Comparison of ENCODE assay signal across 8 cellular contexts in genomic region chr11:17760102-17761029, GRCh38. TPM values are rescaled to one million over a fixed set of nuclear protein-coding genes. Genes with fewer than 3 reads are reported as not detected.
DNase-seq lines count a peak whose midpoint lies in the region; ATAC-seq and TF ChIP-seq lines count a peak whose summit lies in the region.

No MANE protein-coding gene starts in this region.

- in situ Hi-C loops in transverse colon (cut with MboI; ENCODE audit: low pct_ligation_motif_present in 1 of 4, low pct_unique_long_range_greater_than_20kb in 1 of 4, low sequenced_read_pairs in 3 of 4): no loop called here

- H3K4me1 Mint-ChIP-seq in CD8-positive, alpha-beta memory T cell: no peaks in the 10 kb centered on the region

- WGBS in adrenal gland, 4 donors: 54 to 68% (median 60%) methylated on average over 15 to 23 of the region's 23 CpGs
- WGBS in iPS DF 6.9 (ENCODE audit: insufficient coverage, insufficient read length): no CpG with 5 or more reads among the region's 23 CpGs
- 39 to 59% methylated on average over 5 to 23 of the region's 23 CpGs for WGBS in transverse colon (ENCODE audit: low coverage in 1 of 2), 2 donors

- H3K4me3 ChIP-seq in adrenal gland: no peak overlapping the region
- H3K4me3 ChIP-seq in iPS DF 6.9 (ENCODE audit: low read length): no peak overlapping the region
- H3K4me3 ChIP-seq in transverse colon: no peak overlapping the region
- no peak overlapping the region for H3K4me3 ChIP-seq in CD8-positive, alpha-beta memory T cell (ENCODE audit: low read length)

- peak overlapping the region in 1 of 8 donors; percentile 32 for H3K27ac Mint-ChIP-seq in CD8-positive, alpha-beta memory T cell

- peaks cover 3 to 7% of the 10 kb centered on the region in 2 donors for H3K27me3 Mint-ChIP-seq in CD8-positive, alpha-beta memory T cell

- TF ChIP-seq EP300 in transverse colon (IDR thresholded peaks at IDR 0.05; ENCODE audit: low read depth): no peak

- no peak overlapping the region for H3K4me3 Mint-ChIP-seq in CD8-positive, alpha-beta memory T cell

- H3K27me3 ChIP-seq in adrenal gland (no peaks in the 10 kb centered on the region), iPS DF 6.9 (ENCODE audit: control insufficient read depth, insufficient read depth, low read length) (no peaks in the 10 kb centered on the region), transverse colon (no peaks in the 10 kb centered on the region)
- H3K27me3 ChIP-seq in CD8-positive, alpha-beta memory T cell (ENCODE audit: insufficient read depth, low read length, poor library complexity, severe bottlenecking): no peaks in the 10 kb centered on the region

- TF ChIP-seq CTCF in adrenal gland (IDR thresholded peaks at IDR 0.05) (peak; percentile 15 to 71 (median 55)), transverse colon (IDR thresholded peaks at IDR 0.05) (peak; percentile 38 to 81 (median 56))

- H3K4me1 ChIP-seq in adrenal gland (replicated peaks in 1 of 2): no peaks in the 10 kb centered on the region
- H3K4me1 ChIP-seq in iPS DF 6.9 (ENCODE audit: control insufficient read depth, insufficient read depth, low read length): no peaks in the 10 kb centered on the region
- H3K4me1 ChIP-seq in transverse colon: no peaks in the 10 kb centered on the region
- H3K4me1 ChIP-seq in CD8-positive, alpha-beta memory T cell (ENCODE audit: insufficient read depth, low read length): no peaks in the 10 kb centered on the region

- H3K36me3 ChIP-seq in adrenal gland (replicated peaks in 1 of 2) (no peaks in the 10 kb centered on the region), iPS DF 6.9 (ENCODE audit: control insufficient read depth, insufficient read depth, low read length) (no peaks in the 10 kb centered on the region), transverse colon (no peaks in the 10 kb centered on the region)
- H3K36me3 ChIP-seq in CD8-positive, alpha-beta memory T cell (ENCODE audit: insufficient read depth, low read length): no peaks in the 10 kb centered on the region

- intact Hi-C loops in adrenal gland (cut with DNase I) (loop anchor here (5.0 to 10.0 kb wide), 2 partner anchors 214 to 217 kb away; no protein-coding TSS in a partner anchor), transverse colon (cut with DNase I; ENCODE audit: low total_unique reads) (no loop called here)

- TF ChIP-seq POLR2A in adrenal gland (IDR thresholded peaks at IDR 0.05) (no peak), transverse colon (IDR thresholded peaks at IDR 0.05) (no peak)

- no peaks in the 10 kb centered on the region for H3K36me3 Mint-ChIP-seq in CD8-positive, alpha-beta memory T cell

- H3K27ac ChIP-seq in adrenal gland (no peak overlapping the region), iPS DF 6.9 (ENCODE audit: low read length) (no peak overlapping the region), transverse colon (no peak overlapping the region)
- no peak overlapping the region for H3K27ac ChIP-seq in CD8-positive, alpha-beta memory T cell (ENCODE audit: low read depth, low read length)

- H3K9me3 ChIP-seq in adrenal gland (replicated peaks in 1 of 3): no peaks in the 10 kb centered on the region
- H3K9me3 ChIP-seq in iPS DF 6.9 (ENCODE audit: control insufficient read depth, insufficient read depth, low read length): no peaks in the 10 kb centered on the region
- H3K9me3 ChIP-seq in transverse colon: no peaks in the 10 kb centered on the region
- H3K9me3 ChIP-seq in CD8-positive, alpha-beta memory T cell (ENCODE audit: low read length): no peaks in the 10 kb centered on the region

- peak; percentile 14 to 15 for DNase-seq in stimulated activated CD4-positive, alpha-beta T cell treated with anti-CD3 and anti-CD28 coated beads, Interleukin-4, amount 100 ng/mL, for 48 hours (ENCODE audit: low read depth in 2 of 2)
- DNase-seq in stimulated activated CD4-positive, alpha-beta T cell treated with anti-CD3 and anti-CD28 coated beads, Interleukin-4, amount 100 ng/mL, for 4 hours: no peak
- DNase-seq in NCI-H345 (lab: John Stamatoyannopoulos, UW) (peak; percentile 51), adrenal gland (peak in 6 of 7 donors; percentile 30 to 66 (median 50)), iPS DF 6.9 (ENCODE audit: low read depth, low spot score) (peak; percentile 77), transverse colon (peak; percentile 69)
- DNase-seq in CD8-positive, alpha-beta memory T cell: no peak

- H3K9me3 Mint-ChIP-seq in CD8-positive, alpha-beta memory T cell: peaks cover 0 to 1% (median 0%) of the 10 kb centered on the region in 5 donors

- CTCF ChIA-PET in CD8-positive, alpha-beta memory T cell (lab: Charles Lee): no interaction called here

- POLR2A ChIA-PET in CD8-positive, alpha-beta memory T cell (lab: Charles Lee): no interaction called here

- peak; percentile 77 for ATAC-seq in HG02642 (IDR thresholded peaks at IDR 0.05; ENCODE audit: poor library complexity, unreplicated experiment)

RNA-seq across cellular contexts. Expression of gene KCNC1, which starts 25.8 kb away (rescaled TPM):
- total RNA-seq in adrenal gland (1 to 10 TPM in 1 of 8 donors, under 1 TPM in 4, not detected in 3; 0.06 to 1.3 (median 0.13) TPM), transverse colon (under 1 TPM in 1 of 4 donors, not detected in 3; 0.14 TPM)
- 1 to 10 TPM in 1 of 3 donors, under 1 TPM in 2; 0.24 to 1.2 (median 0.60) TPM for polyA plus RNA-seq in adrenal gland
- not detected for total RNA-seq in CD8-positive, alpha-beta memory T cell
- polyA plus RNA-seq in CD8-positive, alpha-beta memory T cell: not detected

RNA-seq across cellular contexts. Expression of gene MYOD1, which starts 41.0 kb away (rescaled TPM):
- total RNA-seq in adrenal gland (not detected), transverse colon (not detected)
- polyA plus RNA-seq in adrenal gland: not detected
- total RNA-seq in CD8-positive, alpha-beta memory T cell: not detected
- polyA plus RNA-seq in CD8-positive, alpha-beta memory T cell: not detected

Comparison
In these comparisons a context has a peak if more than half of its experiments do, and no peak if none do; other contexts are left out.
1. DNase-seq: peak in stimulated activated CD4-positive, alpha-beta T cell treated with anti-CD3 and anti-CD28 coated beads, Interleukin-4, amount 100 ng/mL, for 48 hours (2 of 2), NCI-H345 (single experiment), adrenal gland (6 of 7), iPS DF 6.9 (single experiment) and transverse colon (single experiment); none in stimulated activated CD4-positive, alpha-beta T cell treated with anti-CD3 and anti-CD28 coated beads, Interleukin-4, amount 100 ng/mL, for 4 hours (0 of 2) and CD8-positive, alpha-beta memory T cell (0 of 5).